Comparison of ENCODE assay signal across 8 cellular contexts in the genomic region with DNA sequence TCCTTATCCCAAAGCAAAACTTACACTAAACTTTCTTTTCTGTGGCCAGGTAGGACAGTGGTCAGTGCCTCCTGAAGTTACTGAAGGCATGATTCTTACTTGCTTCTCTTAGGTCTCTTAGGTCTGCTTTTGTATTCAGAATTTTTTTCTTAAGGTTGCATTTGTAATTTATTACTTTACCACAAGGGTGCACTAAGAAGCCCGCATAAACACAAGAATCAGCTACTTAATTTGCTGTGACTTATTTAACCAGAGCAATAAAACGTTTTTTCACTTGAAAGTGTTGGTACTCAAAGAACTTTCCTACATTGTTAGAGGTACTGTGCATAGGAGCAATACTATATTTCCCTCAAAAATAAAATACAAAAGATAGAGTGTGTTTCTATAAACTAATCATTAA.
DNase-seq lines count a peak whose midpoint lies in the region; ATAC-seq and TF ChIP-seq lines count a peak whose summit lies in the region.

No MANE protein-coding gene starts in this region.

- ATAC-seq in activated CD8-positive, alpha-beta T cell treated with anti-CD3 and anti-CD28 coated beads for 36 hours = no peak
- no peak for ATAC-seq in activated CD8-positive, alpha-beta T cell treated with anti-CD3 and anti-CD28 coated beads, Interleukin-2, amount 10 ng/mL, durations not matched to agents 7 days and 5 days
- ATAC-seq in GM21381 (IDR thresholded peaks at IDR 0.05; ENCODE audit: unreplicated experiment) = no peak

- no peak overlapping the region for H3K27ac ChIP-seq in fibroblast of lung (ENCODE audit: insufficient read depth, low read length)
- no peak overlapping the region for H3K27ac ChIP-seq in transverse colon

- no peaks in the 10 kb centered on the region for H4K20me1 ChIP-seq in fibroblast of lung (ENCODE audit: control insufficient read depth, extremely low read depth, insufficient read depth, low read length)

- in situ Hi-C loops in transverse colon (cut with MboI; ENCODE audit: low pct_ligation_motif_present in 1 of 4, low pct_unique_long_range_greater_than_20kb in 1 of 4, low sequenced_read_pairs in 3 of 4) = no loop called here

- no peak overlapping the region for H3K9ac ChIP-seq in fibroblast of lung (ENCODE audit: insufficient read depth, low read length)

- no peaks in the 10 kb centered on the region for H3K36me3 ChIP-seq in fibroblast of lung (ENCODE audit: control insufficient read depth, insufficient read depth, low read length)
- H3K36me3 ChIP-seq in transverse colon = no peaks in the 10 kb centered on the region

- H3K27me3 Mint-ChIP-seq in activated CD8-positive, alpha-beta T cell treated with anti-CD3 and anti-CD28 coated beads for 36 hours = peaks cover 10% of the 10 kb centered on the region
- H3K27me3 Mint-ChIP-seq in activated CD8-positive, alpha-beta T cell treated with anti-CD3 and anti-CD28 coated beads, Interleukin-2, amount 10 ng/mL, durations not matched to agents 7 days and 5 days (ENCODE audit: low read depth) = peaks cover 4% of the 10 kb centered on the region
- no peaks in the 10 kb centered on the region for H3K27me3 Mint-ChIP-seq in activated CD4-positive, alpha-beta memory T cell treated with anti-CD3 and anti-CD28 coated beads for 36 hours

- CTCF ChIA-PET in activated CD8-positive, alpha-beta T cell treated with anti-CD3 and anti-CD28 coated beads for 36 hours (lab: Charles Lee) = interaction anchor here (1.2 to 1.7 kb wide), 2 partner anchors 94 to 563 kb away, joined by 3 to 4 read pairs; no protein-coding TSS in a partner anchor
- CTCF ChIA-PET in activated CD8-positive, alpha-beta T cell treated with anti-CD3 and anti-CD28 coated beads, Interleukin-2, amount 10 ng/mL, durations not matched to agents 7 days and 5 days (lab: Charles Lee) = interaction anchor here (1.1 to 1.5 kb wide), 2 partner anchors 443 to 445 kb away, joined by 3 read pairs; no protein-coding TSS in a partner anchor
- CTCF ChIA-PET in activated CD4-positive, alpha-beta memory T cell treated with anti-CD3 and anti-CD28 coated beads for 36 hours (lab: Charles Lee) = interaction anchor here (1.2 to 1.6 kb wide), 3 partner anchors 444 to 563 kb away, joined by 3 to 8 read pairs (median 3); no protein-coding TSS in a partner anchor

- H3K4me3 ChIP-seq in fibroblast of lung (replicated peaks in 1 of 4; ENCODE audit: control extremely low read depth in 1 of 4, insufficient read depth in 1 of 4, low read depth in 3 of 4, low read length in 4 of 4) = no peak overlapping the region
- no peak overlapping the region for H3K4me3 ChIP-seq in transverse colon

- H3K27me3 ChIP-seq in fibroblast of lung (ENCODE audit: control insufficient read depth, insufficient read depth, low read length) (no peaks in the 10 kb centered on the region), transverse colon (no peaks in the 10 kb centered on the region)

- no peak overlapping the region for H3K4me2 ChIP-seq in fibroblast of lung (ENCODE audit: extremely low read depth, insufficient read depth, low read length)

- WGBS in transverse colon (ENCODE audit: low coverage in 1 of 2), 2 donors = 4 to 7% methylated on average over 2 of the region's 2 CpGs

- no peaks in the 10 kb centered on the region for H3K4me1 Mint-ChIP-seq in activated CD8-positive, alpha-beta T cell treated with anti-CD3 and anti-CD28 coated beads for 36 hours (ENCODE audit: low read depth)
- H3K4me1 Mint-ChIP-seq in activated CD8-positive, alpha-beta T cell treated with anti-CD3 and anti-CD28 coated beads, Interleukin-2, amount 10 ng/mL, durations not matched to agents 7 days and 5 days (ENCODE audit: low read depth) = no peaks in the 10 kb centered on the region
- H3K4me1 Mint-ChIP-seq in activated CD4-positive, alpha-beta memory T cell treated with anti-CD3 and anti-CD28 coated beads for 36 hours (ENCODE audit: low read depth) = no peaks in the 10 kb centered on the region

- no peak overlapping the region for H2AFZ ChIP-seq in fibroblast of lung (ENCODE audit: low read length)

- POLR2A ChIA-PET in activated CD8-positive, alpha-beta T cell treated with anti-CD3 and anti-CD28 coated beads for 36 hours (lab: Charles Lee) = no interaction called here
- POLR2A ChIA-PET in activated CD8-positive, alpha-beta T cell treated with anti-CD3 and anti-CD28 coated beads, Interleukin-2, amount 10 ng/mL, durations not matched to agents 7 days and 5 days (lab: Charles Lee) = no interaction called here
- POLR2A ChIA-PET in activated CD4-positive, alpha-beta memory T cell treated with anti-CD3 and anti-CD28 coated beads for 36 hours (lab: Charles Lee) = no interaction called here

- H3K9me3 ChIP-seq in fibroblast of lung (ENCODE audit: control insufficient read depth, insufficient read depth, low read depth, low read length) = no peaks in the 10 kb centered on the region
- no peaks in the 10 kb centered on the region for H3K9me3 ChIP-seq in transverse colon

- no peaks in the 10 kb centered on the region for H3K36me3 Mint-ChIP-seq in activated CD8-positive, alpha-beta T cell treated with anti-CD3 and anti-CD28 coated beads for 36 hours (ENCODE audit: low read depth)
- no peaks in the 10 kb centered on the region for H3K36me3 Mint-ChIP-seq in activated CD8-positive, alpha-beta T cell treated with anti-CD3 and anti-CD28 coated beads, Interleukin-2, amount 10 ng/mL, durations not matched to agents 7 days and 5 days (ENCODE audit: low read depth)
- H3K36me3 Mint-ChIP-seq in activated CD4-positive, alpha-beta memory T cell treated with anti-CD3 and anti-CD28 coated beads for 36 hours = no peaks in the 10 kb centered on the region

- TF ChIP-seq POLR2A in transverse colon (IDR thresholded peaks at IDR 0.05) = no peak

- no peak overlapping the region for H3K27ac Mint-ChIP-seq in activated CD8-positive, alpha-beta T cell treated with anti-CD3 and anti-CD28 coated beads for 36 hours
- no peak overlapping the region for H3K27ac Mint-ChIP-seq in activated CD8-positive, alpha-beta T cell treated with anti-CD3 and anti-CD28 coated beads, Interleukin-2, amount 10 ng/mL, durations not matched to agents 7 days and 5 days
- H3K27ac Mint-ChIP-seq in activated CD4-positive, alpha-beta memory T cell treated with anti-CD3 and anti-CD28 coated beads for 36 hours = no peak overlapping the region

- intact Hi-C loops in activated CD8-positive, alpha-beta T cell treated with anti-CD3 and anti-CD28 coated beads for 36 hours (cut with micrococcal nuclease) = no loop called here
- intact Hi-C loops in transverse colon (cut with DNase I; ENCODE audit: low total_unique reads) = no loop called here
- intact Hi-C loops in activated CD4-positive, alpha-beta memory T cell treated with anti-CD3 and anti-CD28 coated beads for 36 hours (cut with micrococcal nuclease) = loop anchor here (1.0 to 2.0 kb wide), 2 partner anchors 445 to 563 kb away; no protein-coding TSS in a partner anchor

- no peak for DNase-seq in activated CD8-positive, alpha-beta T cell treated with anti-CD3 and anti-CD28 coated beads for 36 hours
- no peak for DNase-seq in activated CD8-positive, alpha-beta T cell treated with anti-CD3 and anti-CD28 coated beads, Interleukin-2, amount 10 ng/mL, durations not matched to agents 7 days and 5 days
- DNase-seq in NCI-H748 (lab: John Stamatoyannopoulos, UW; ENCODE audit: unreplicated experiment) = peak; percentile 40
- peak; percentile 45 to 76 for DNase-seq in fibroblast of lung (ENCODE audit: low read depth in 2 of 2)
- no peak for DNase-seq in transverse colon
- DNase-seq in activated CD4-positive, alpha-beta memory T cell treated with anti-CD3 and anti-CD28 coated beads for 36 hours = no peak
- no peak for DNase-seq in stimulated activated CD8-positive, alpha-beta memory T cell treated with anti-CD3 and anti-CD28 coated beads, Interleukin-4, amount 100 ng/mL, for 48 hours

- no peak overlapping the region for H3K4me3 Mint-ChIP-seq in activated CD8-positive, alpha-beta T cell treated with anti-CD3 and anti-CD28 coated beads for 36 hours
- no peak overlapping the region for H3K4me3 Mint-ChIP-seq in activated CD8-positive, alpha-beta T cell treated with anti-CD3 and anti-CD28 coated beads, Interleukin-2, amount 10 ng/mL, durations not matched to agents 7 days and 5 days
- no peak overlapping the region for H3K4me3 Mint-ChIP-seq in activated CD4-positive, alpha-beta memory T cell treated with anti-CD3 and anti-CD28 coated beads for 36 hours

- no peaks in the 10 kb centered on the region for H3K79me2 ChIP-seq in fibroblast of lung (ENCODE audit: control insufficient read depth, insufficient read depth, low read length)

- no peaks in the 10 kb centered on the region for H3K9me3 Mint-ChIP-seq in activated CD8-positive, alpha-beta T cell treated with anti-CD3 and anti-CD28 coated beads for 36 hours
- H3K9me3 Mint-ChIP-seq in activated CD8-positive, alpha-beta T cell treated with anti-CD3 and anti-CD28 coated beads, Interleukin-2, amount 10 ng/mL, durations not matched to agents 7 days and 5 days (ENCODE audit: insufficient read depth) = no peaks in the 10 kb centered on the region
- no peaks in the 10 kb centered on the region for H3K9me3 Mint-ChIP-seq in activated CD4-positive, alpha-beta memory T cell treated with anti-CD3 and anti-CD28 coated beads for 36 hours

- no peak for TF ChIP-seq EP300 in transverse colon (IDR thresholded peaks at IDR 0.05; ENCODE audit: low read depth)

- peak; percentile 25 for TF ChIP-seq CTCF in activated CD8-positive, alpha-beta T cell treated with anti-CD3 and anti-CD28 coated beads for 36 hours (IDR thresholded peaks at IDR 0.05)
- TF ChIP-seq CTCF in fibroblast of lung (conservative IDR thresholded peaks at IDR 0.05 in 1 of 2, IDR thresholded peaks at IDR 0.05 in 1 of 2; ENCODE audit: low read depth in 1 of 2, low read length in 2 of 2) (peak; percentile 42 to 52), transverse colon (IDR thresholded peaks at IDR 0.05) (peak in 3 of 5 experiments; percentile 8 to 31 (median 22))

- H3K4me1 ChIP-seq in fibroblast of lung (ENCODE audit: control insufficient read depth, extremely low read depth, insufficient read depth, low read length) = no peaks in the 10 kb centered on the region
- no peaks in the 10 kb centered on the region for H3K4me1 ChIP-seq in transverse colon

Comparison
In these comparisons a context has a peak if more than half of its experiments do, and no peak if none do; other contexts are left out.
1. DNase-seq: peak in NCI-H748 (single experiment) and fibroblast of lung (2 of 2); none in activated CD8-positive, alpha-beta T cell treated with anti-CD3 and anti-CD28 coated beads for 36 hours (single experiment), activated CD8-positive, alpha-beta T cell treated with anti-CD3 and anti-CD28 coated beads, Interleukin-2, amount 10 ng/mL, durations not matched to agents 7 days and 5 days (single experiment), transverse colon (single experiment), activated CD4-positive, alpha-beta memory T cell treated with anti-CD3 and anti-CD28 coated beads for 36 hours (single experiment) and stimulated activated CD8-positive, alpha-beta memory T cell treated with anti-CD3 and anti-CD28 coated beads, Interleukin-4, amount 100 ng/mL, for 48 hours (single experiment).
2. Peak in every context shown above with its lines, with median percentiles within 50 percentile points of each other: CTCF ChIP-seq.